ENCODE assay signal across 35 cellular contexts in genomic region chr3:133268772-133269171, GRCh38.
DNase-seq lines count a peak whose midpoint lies in the region; ATAC-seq lines count a peak whose summit lies in the region.
"Had no signal": no experiment of that assay in that cellular context is flagged by ENCODE, and none has a peak within 500 bp of the region (broad histone marks: within the 10 kb centered on the region; RNA-seq: fewer than 3 reads in every experiment).

No MANE protein-coding gene starts in this region.

- no peak overlapping the region for H3K27ac Mint-ChIP-seq in T-helper 17 cell
- H3K27ac Mint-ChIP-seq: activated CD4-positive, alpha-beta T cell treated with anti-CD3 and anti-CD28 coated beads, Interleukin-2, amount 10 ng/mL, durations not matched to agents 24 days and 14 days; activated naive CD8-positive, alpha-beta T cell treated with anti-CD3 and anti-CD28 coated beads, Interleukin-2, amount 10 ng/mL, durations not matched to agents 7 days and 5 days; CD8-positive, alpha-beta memory T cell; immature natural killer cell; mesothelial cell of epicardium; naive thymus-derived CD8-positive, alpha-beta T cell had no signal

- no peak overlapping the region for H3K4me3 Mint-ChIP-seq in T-helper 17 cell
- H3K4me3 Mint-ChIP-seq: activated CD4-positive, alpha-beta T cell treated with anti-CD3 and anti-CD28 coated beads, Interleukin-2, amount 10 ng/mL, durations not matched to agents 24 days and 14 days; activated naive CD8-positive, alpha-beta T cell treated with anti-CD3 and anti-CD28 coated beads, Interleukin-2, amount 10 ng/mL, durations not matched to agents 7 days and 5 days; CD8-positive, alpha-beta memory T cell; immature natural killer cell; mesothelial cell of epicardium; naive thymus-derived CD8-positive, alpha-beta T cell had no signal

- H3K36me3 Mint-ChIP-seq in T-helper 17 cell (ENCODE audit: low read depth) = no peaks in the 10 kb centered on the region
- H3K36me3 Mint-ChIP-seq: activated naive CD8-positive, alpha-beta T cell treated with anti-CD3 and anti-CD28 coated beads, Interleukin-2, amount 10 ng/mL, durations not matched to agents 7 days and 5 days; CD8-positive, alpha-beta memory T cell; immature natural killer cell; mesothelial cell of epicardium; naive thymus-derived CD8-positive, alpha-beta T cell had no signal

- intact Hi-C loops in right cardiac atrium (cut with DNase I) (no loop called here), left cardiac atrium (cut with DNase I) (no loop called here)

- no peak overlapping the region for H3K4me3 ChIP-seq in right cardiac atrium (ENCODE audit: low read length)
- H3K4me3 ChIP-seq: A549, ascending aorta, esophagus squamous epithelium, hepatocyte, thoracic aorta, uterus had no signal

- ATAC-seq in right cardiac atrium (peak; percentile 21 to 52), left cardiac atrium (no peak), T-helper 17 cell (no peak), esophagus mucosa (no peak)
- ATAC-seq: A549; left ventricle myocardium superior; naive thymus-derived CD8-positive, alpha-beta T cell; Panc1; stimulated activated naive CD8-positive, alpha-beta T cell treated with anti-CD3 and anti-CD28 coated beads, Interleukin-15, Interleukin-2, amounts not matched to agents 100 U/mL and 50 U/mL, for 24 hours had no signal

- H3K27ac ChIP-seq in right cardiac atrium (ENCODE audit: low read length) = no peak overlapping the region
- H3K27ac ChIP-seq: A549, ascending aorta, esophagus squamous epithelium, hepatocyte, thoracic aorta, uterus, WERI-Rb-1 had no signal

- H3K9me3 ChIP-seq in right cardiac atrium (ENCODE audit: control insufficient read depth, low read length) (no peaks in the 10 kb centered on the region), T-helper 17 cell (ENCODE audit: control insufficient read depth, low read length, poor library complexity, severe bottlenecking) (no peaks in the 10 kb centered on the region)
- H3K9me3 ChIP-seq: A549, ascending aorta, esophagus squamous epithelium, thoracic aorta, uterus had no signal

- no peaks in the 10 kb centered on the region for H3K4me1 Mint-ChIP-seq in T-helper 17 cell
- H3K4me1 Mint-ChIP-seq: CD8-positive, alpha-beta memory T cell; immature natural killer cell; naive thymus-derived CD8-positive, alpha-beta T cell had no signal

- DNase-seq in right cardiac atrium (no peak), left cardiac atrium (no peak), NCI-H446 (lab: John Stamatoyannopoulos, UW) (peak; percentile 87 to 93), cerebellar cortex (ENCODE audit: low spot score) (peak; percentile 51), T-helper 17 cell (no peak), NCI-H146 treated with DMSO at 0.1 percent for 48 hours (lab: John Stamatoyannopoulos, UW; ENCODE audit: unreplicated experiment) (no peak), NCI-H1417 treated with DMSO at 0.1 percent for 48 hours (lab: John Stamatoyannopoulos, UW) (no peak)
- DNase-seq: activated CD4-positive, alpha-beta T cell treated with anti-CD3 and anti-CD28 coated beads, Interleukin-2, amount 10 ng/mL, durations not matched to agents 24 days and 14 days; activated effector memory CD4-positive, alpha-beta T cell treated with anti-CD3 and anti-CD28 coated beads, Interleukin-2, amount 50 U/mL, for 16 hours; activated naive CD8-positive, alpha-beta T cell treated with anti-CD3 and anti-CD28 coated beads, Interleukin-2, amount 10 ng/mL, durations not matched to agents 7 days and 5 days; activated T-cell treated with anti-CD3 and anti-CD28 coated beads, Interleukin-2, amount 50 U/mL, for 1 hour; AML-193; CD8-positive, alpha-beta memory T cell; esophagus squamous epithelium; foreskin melanocyte; immature natural killer cell; KBM-7; left ventricle myocardium superior; naive thymus-derived CD8-positive, alpha-beta T cell; NCI-H1436; NCI-H345; occipital lobe; SHP77; stimulated activated naive CD8-positive, alpha-beta T cell treated with anti-CD3 and anti-CD28 coated beads, Interleukin-15, Interleukin-2, amounts not matched to agents 100 U/mL and 50 U/mL, for 24 hours; SW 1271; T1000; uterus had no signal

- peaks cover 30% of the 10 kb centered on the region for H3K27me3 Mint-ChIP-seq in T-helper 17 cell

- H3K4me1 ChIP-seq in right cardiac atrium (ENCODE audit: control insufficient read depth, insufficient read depth, low read length) = peaks cover 4% of the 10 kb centered on the region
- H3K4me1 ChIP-seq: A549, ascending aorta, uterus had no signal

- WGBS in right cardiac atrium = 11% methylated on average over 1 of the region's 1 CpG

- no peaks in the 10 kb centered on the region for H3K27me3 ChIP-seq in right cardiac atrium (ENCODE audit: control insufficient read depth, insufficient read depth)
- H3K27me3 ChIP-seq: ascending aorta, hepatocyte, uterus had no signal

Comparison
In these comparisons a context has a peak if more than half of its experiments do, and no peak if none do; other contexts are left out.
1. ATAC-seq: peak in right cardiac atrium (2 of 2); none in left cardiac atrium (0 of 2), T-helper 17 cell (single experiment) and esophagus mucosa (single experiment).
2. DNase-seq: peak in NCI-H446 (2 of 2) and cerebellar cortex (single experiment); none in right cardiac atrium (0 of 3), left cardiac atrium (single experiment), T-helper 17 cell (0 of 3), NCI-H146 treated with DMSO at 0.1 percent for 48 hours (single experiment) and NCI-H1417 treated with DMSO at 0.1 percent for 48 hours (single experiment).